Comparison of ENCODE assay signal across 1 cellular context in genomic region chr6:131660195-131660594, GRCh38.
TF ChIP-seq lines count a peak whose summit lies in the region.

No MANE protein-coding gene starts in this region.

TF ChIP-seq in endothelial cell of umbilical vein, 7 proteins besides CTCF, POLR2A, EP300 and RAD21:
- TF ChIP-seq JUN (IDR thresholded peaks at IDR 0.05; ENCODE audit: borderline replicate concordance, insufficient read depth, insufficient read length, low read depth) (peak; percentile 60), EZH2 (IDR thresholded peaks at IDR 0.05; ENCODE audit: borderline replicate concordance, low read depth, low read length, severe bottlenecking) (no peak), GATA2 (IDR thresholded peaks at IDR 0.05; ENCODE audit: insufficient read depth, insufficient read length, low read depth, low read length) (peak; percentile 37), MYC (IDR thresholded peaks at IDR 0.05; ENCODE audit: low read depth, low read length) (no peak), POLR2AphosphoS5 (IDR thresholded peaks at IDR 0.05; ENCODE audit: insufficient read depth, low read depth, low read length) (no peak), MAX (IDR thresholded peaks at IDR 0.05; ENCODE audit: insufficient read depth, insufficient read length) (no peak), FOS (IDR thresholded peaks at IDR 0.05; ENCODE audit: borderline replicate concordance, insufficient read depth, low read length) (peak; percentile 85)
